Comparison of ENCODE assay signal across 8 cellular contexts in genomic region chr12:6929806-6930452, GRCh38. TPM values are rescaled to one million over a fixed set of nuclear protein-coding genes. Genes with fewer than 3 reads are reported as not detected.
DNase-seq lines count a peak whose midpoint lies in the region; ATAC-seq and TF ChIP-seq lines count a peak whose summit lies in the region.
"Had no signal": no experiment of that assay in that cellular context is flagged by ENCODE, and none has a peak within 500 bp of the region (broad histone marks: within the 10 kb centered on the region; RNA-seq: fewer than 3 reads in every experiment).

No MANE protein-coding gene starts in this region.

- peaks cover 39% of the 10 kb centered on the region for H3K4me1 Mint-ChIP-seq in activated T-helper 17 cell treated with anti-CD3 and anti-CD28 coated beads, Interleukin-2, amount 50 U/mL, for 72 hours

- TF ChIP-seq CTCF in HEK293 (tag by site-specific recombination; IDR thresholded peaks at IDR 0.05) (no peak), right atrium auricular region (IDR thresholded peaks at IDR 0.05) (no peak), smooth muscle cell (IDR thresholded peaks at IDR 0.05; ENCODE audit: borderline replicate concordance, insufficient read depth, poor library complexity, severe bottlenecking) (no peak), body of pancreas (IDR thresholded peaks at IDR 0.05) (no peak)

- peaks cover 75% of the 10 kb centered on the region for H3K79me2 ChIP-seq in smooth muscle cell (ENCODE audit: low read depth)

- H3K4me3 Mint-ChIP-seq in activated T-helper 17 cell treated with anti-CD3 and anti-CD28 coated beads, Interleukin-2, amount 50 U/mL, for 72 hours = peak overlapping the region; percentile 96

- H3K9me3 ChIP-seq in HEK293 (ENCODE audit: control insufficient read depth, insufficient read depth, low read depth, low read length) (no peaks in the 10 kb centered on the region), right atrium auricular region (no peaks in the 10 kb centered on the region), smooth muscle cell (replicated peaks; ENCODE audit: low read depth) (no peaks in the 10 kb centered on the region), body of pancreas (no peaks in the 10 kb centered on the region)

- peaks cover 28% of the 10 kb centered on the region for H3F3A ChIP-seq in smooth muscle cell (ENCODE audit: low read depth)

- no peak for ATAC-seq in activated T-helper 17 cell treated with anti-CD3 and anti-CD28 coated beads, Interleukin-2, amount 50 U/mL, for 72 hours (replicated peaks)
- no peak for ATAC-seq in body of pancreas

- no peak overlapping the region for H3K4me3 ChIP-seq in HEK293 (ENCODE audit: low read depth, low read length)
- H3K4me3 ChIP-seq in right atrium auricular region = peak overlapping the region; percentile 93 to 95
- peak overlapping the region; percentile 98 for H3K4me3 ChIP-seq in smooth muscle cell
- no peak overlapping the region for H3K4me3 ChIP-seq in body of pancreas

- DNase-seq in right atrium auricular region (ENCODE audit: low spot score) = no peak
- no peak for DNase-seq in smooth muscle cell (lab: John Stamatoyannopoulos, UW; ENCODE audit: unreplicated experiment)
- DNase-seq in body of pancreas = no peak
- no peak for DNase-seq in DMS53 treated with DMSO at 0.1 percent for 48 hours (lab: John Stamatoyannopoulos, UW; ENCODE audit: unreplicated experiment)
- DNase-seq in HCEC 1CT = no peak
- DNase-seq: NCI-H1092 treated with DMSO at 0.1 percent for 48 hours had no signal

- peak overlapping the region; percentile 36 for H3K9ac ChIP-seq in smooth muscle cell (ENCODE audit: low read depth)

- POLR2A ChIA-PET in HEK293 (lab: Yijun Ruan, JAX) = interaction anchor here (1.0 to 2.0 kb wide), 4 partner anchors 8 to 58 kb away, joined by 4 to 11 read pairs (median 6); partner anchors contain the start of genes C12orf57, RNU7-1 and SPSB2

- CTCF ChIA-PET in HEK293 (lab: Yijun Ruan, JAX) = interaction anchor here (1.0 to 1.2 kb wide), 2 partner anchors 8 to 9 kb away, joined by 3 to 5 read pairs; no protein-coding TSS in a partner anchor

- H3K4me1 ChIP-seq in HEK293 (ENCODE audit: control insufficient read depth, insufficient read depth, low read length) = peaks cover 23% of the 10 kb centered on the region
- H3K4me1 ChIP-seq in right atrium auricular region = peaks cover 0 to 73% of the 10 kb centered on the region in 2 donors
- peaks cover 36% of the 10 kb centered on the region for H3K4me1 ChIP-seq in smooth muscle cell (ENCODE audit: low read depth)
- H3K4me1 ChIP-seq in body of pancreas = peaks cover 52% of the 10 kb centered on the region

- H4K20me1 ChIP-seq in smooth muscle cell (ENCODE audit: low read depth) = peaks cover 58% of the 10 kb centered on the region

- peak overlapping the region; percentile 99 for H3K4me2 ChIP-seq in smooth muscle cell

- no peaks in the 10 kb centered on the region for H3K9me3 Mint-ChIP-seq in activated T-helper 17 cell treated with anti-CD3 and anti-CD28 coated beads, Interleukin-2, amount 50 U/mL, for 72 hours

- peaks cover 57% of the 10 kb centered on the region for H3K36me3 Mint-ChIP-seq in activated T-helper 17 cell treated with anti-CD3 and anti-CD28 coated beads, Interleukin-2, amount 50 U/mL, for 72 hours (ENCODE audit: low read depth)

- H3K27me3 ChIP-seq in right atrium auricular region (no peaks in the 10 kb centered on the region), smooth muscle cell (ENCODE audit: low read depth) (no peaks in the 10 kb centered on the region), body of pancreas (no peaks in the 10 kb centered on the region)

- 34% methylated on average over 3 of the region's 3 CpGs for WGBS in smooth muscle cell (ENCODE audit: low lambda C conversion rate)
- WGBS in body of pancreas, 2 donors = 51 to 59% methylated on average over 3 of the region's 3 CpGs

- H2AFZ ChIP-seq in smooth muscle cell (ENCODE audit: low read depth) = no peak overlapping the region

- intact Hi-C loops in body of pancreas (cut with DNase I) = no loop called here

- no peaks in the 10 kb centered on the region for H3K27me3 Mint-ChIP-seq in activated T-helper 17 cell treated with anti-CD3 and anti-CD28 coated beads, Interleukin-2, amount 50 U/mL, for 72 hours

- peak overlapping the region; percentile 96 for H3K27ac Mint-ChIP-seq in activated T-helper 17 cell treated with anti-CD3 and anti-CD28 coated beads, Interleukin-2, amount 50 U/mL, for 72 hours

- no peak overlapping the region for H3K27ac ChIP-seq in HEK293 (ENCODE audit: extremely low read depth, low read depth, low read length)
- peak overlapping the region; percentile 99 for H3K27ac ChIP-seq in right atrium auricular region
- H3K27ac ChIP-seq in smooth muscle cell (ENCODE audit: low read depth) = peak overlapping the region; percentile 67
- H3K27ac ChIP-seq in body of pancreas = peak overlapping the region in 2 of 4 donors; percentile 93

- H3K36me3 ChIP-seq in HEK293 (ENCODE audit: control insufficient read depth in 2 of 2, insufficient read depth in 1 of 2, low read length in 2 of 2) = peaks cover 11 to 43% of the 10 kb centered on the region in 2 experiments
- H3K36me3 ChIP-seq in right atrium auricular region = peaks cover 12% of the 10 kb centered on the region
- no peaks in the 10 kb centered on the region for H3K36me3 ChIP-seq in smooth muscle cell (ENCODE audit: low read depth)
- H3K36me3 ChIP-seq in body of pancreas (replicated peaks in 1 of 2; ENCODE audit: insufficient read depth in 1 of 2, low read depth in 2 of 2) = no peaks in the 10 kb centered on the region

- no peak for TF ChIP-seq POLR2A in body of pancreas (IDR thresholded peaks at IDR 0.05)

TF ChIP-seq in HEK293, 187 proteins besides CTCF, POLR2A, EP300 and RAD21:
- TF ChIP-seq ZFP37 (tag by site-specific recombination; IDR thresholded peaks at IDR 0.05) = no peak
- 0 out of 2 replicates have a peak, but pooled peaks have one; percentile 15 for TF ChIP-seq ZNF449 (tag by site-specific recombination; IDR thresholded peaks at IDR 0.05)
- 0 out of 2 replicates have a peak, but pooled peaks have one; percentile 34 for TF ChIP-seq ZNF366 (tag by site-specific recombination; conservative IDR thresholded peaks at IDR 0.05)

RNA-seq across cellular contexts. Expression of gene ATN1, which starts 2.2 kb away (rescaled TPM):
- 10 to 100 TPM; 34.0 to 62.3 TPM for total RNA-seq in activated T-helper 17 cell treated with anti-CD3 and anti-CD28 coated beads, Interleukin-2, amount 50 U/mL, for 72 hours
- total RNA-seq in right atrium auricular region (10 to 100 TPM; 37.1 to 68.9 TPM), smooth muscle cell (9.9 and 30.4 TPM in 2 replicates), body of pancreas (10 to 100 TPM; 36.1 to 86.7 TPM)
- 28.8 and 36.1 TPM in 2 replicates for polyA plus RNA-seq in smooth muscle cell

RNA-seq across cellular contexts. Expression of gene RNU7-1, which starts 13.7 kb away (rescaled TPM):
- not detected for total RNA-seq in activated T-helper 17 cell treated with anti-CD3 and anti-CD28 coated beads, Interleukin-2, amount 50 U/mL, for 72 hours
- total RNA-seq in right atrium auricular region = not detected
- not detected in 2 replicates for total RNA-seq in smooth muscle cell
- not detected in 2 replicates for polyA plus RNA-seq in smooth muscle cell
- not detected for total RNA-seq in body of pancreas

RNA-seq across cellular contexts. Expression of gene C12orf57, which starts 13.9 kb away (rescaled TPM):
- total RNA-seq in activated T-helper 17 cell treated with anti-CD3 and anti-CD28 coated beads, Interleukin-2, amount 50 U/mL, for 72 hours = 100 to 1,000 TPM; 192 to 307 TPM
- total RNA-seq in right atrium auricular region (100 to 1,000 TPM; 398 to 533 TPM), smooth muscle cell (433 and 494 TPM in 2 replicates), body of pancreas (100 to 1,000 TPM; 219 to 302 TPM)
- 360 and 397 TPM in 2 replicates for polyA plus RNA-seq in smooth muscle cell

RNA-seq across cellular contexts. Expression of gene ENO2, which starts 15.5 kb away (rescaled TPM):
- 100 to 1,000 TPM; 234 to 858 TPM for total RNA-seq in activated T-helper 17 cell treated with anti-CD3 and anti-CD28 coated beads, Interleukin-2, amount 50 U/mL, for 72 hours
- 10 to 100 TPM in 1 of 2 donors, 1 to 10 TPM in 1; 9.7 to 36.9 TPM for total RNA-seq in right atrium auricular region
- total RNA-seq in smooth muscle cell = 52.5 and 58.8 TPM in 2 replicates
- 105 and 127 TPM in 2 replicates for polyA plus RNA-seq in smooth muscle cell
- total RNA-seq in body of pancreas = 10 to 100 TPM in 1 of 2 donors, 1 to 10 TPM in 1; 4.4 to 11.9 TPM

RNA-seq across cellular contexts. Expression of gene PTPN6, which starts 21.2 kb away (rescaled TPM):
- 100 to 1,000 TPM; 134 to 223 TPM for total RNA-seq in activated T-helper 17 cell treated with anti-CD3 and anti-CD28 coated beads, Interleukin-2, amount 50 U/mL, for 72 hours
- total RNA-seq in right atrium auricular region (1 to 10 TPM; 3.7 to 7.5 TPM), smooth muscle cell (4.3 and 5.5 TPM in 2 replicates), body of pancreas (10 to 100 TPM; 18.4 to 19.4 TPM)
- polyA plus RNA-seq in smooth muscle cell = 2.8 and 8.7 TPM in 2 replicates

Comparison
In these comparisons a context has a peak if more than half of its experiments do, and no peak if none do; other contexts are left out.
1. H3K4me3 ChIP-seq: peak in right atrium auricular region (2 of 2) and smooth muscle cell (single experiment); none in HEK293 (single experiment) and body of pancreas (0 of 2).